12 cellular contexts compared by ENCODE assay signal in the genomic region with DNA sequence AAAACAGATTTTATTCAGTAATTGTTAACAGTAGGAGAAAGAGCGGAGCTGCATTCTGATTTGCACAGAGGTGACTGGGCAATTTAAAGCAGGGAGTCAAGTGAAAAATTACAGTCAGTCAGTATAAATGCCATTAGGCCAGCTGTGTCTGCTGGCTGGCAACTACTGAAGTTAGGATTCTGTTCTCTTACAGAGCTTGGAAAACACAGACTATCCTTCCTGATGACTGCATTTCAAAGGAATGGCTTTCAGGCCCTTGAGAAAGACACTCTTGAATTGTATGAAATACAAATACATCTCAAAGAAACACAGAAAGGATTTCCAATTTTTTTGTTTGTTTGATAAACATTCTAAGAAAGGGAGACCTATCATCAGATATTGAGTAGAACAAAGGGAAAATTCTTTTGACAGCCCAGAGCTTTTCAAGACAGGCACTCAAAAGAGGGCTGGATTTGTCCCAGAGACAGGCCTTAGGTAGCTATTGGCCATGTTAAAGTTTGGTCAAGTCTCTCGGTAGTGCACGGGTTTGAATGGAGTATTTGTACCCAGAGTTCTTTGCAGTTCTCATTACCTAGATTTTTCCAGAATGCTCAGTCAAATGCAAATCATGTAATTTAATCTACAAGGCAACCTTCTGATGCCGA.
A peak's percentile ranks its signal among the peaks of the same experiment; 100 is the strongest.
DNase-seq lines count a peak whose midpoint lies in the region; ATAC-seq, FAIRE-seq and TF ChIP-seq lines count a peak whose summit lies in the region.
"Had no signal": no experiment of that assay in that cellular context is flagged by ENCODE, and none has a peak within 500 bp of the region (broad histone marks: within the 10 kb centered on the region; RNA-seq: fewer than 3 reads in every experiment).

No MANE protein-coding gene starts in this region.

- no peak for TF ChIP-seq POLR2A in H54 (IDR thresholded peaks at IDR 0.05; ENCODE audit: low read depth, low read length)
- TF ChIP-seq POLR2A in gastrocnemius medialis (IDR thresholded peaks at IDR 0.05), result no peak

- H3K36me3 ChIP-seq in adipocyte (ENCODE audit: control insufficient read depth, insufficient read depth, low read length, severe bottlenecking) (no peaks in the 10 kb centered on the region), gastrocnemius medialis (no peaks in the 10 kb centered on the region)

- no peak for TF ChIP-seq CTCF in gastrocnemius medialis (IDR thresholded peaks at IDR 0.05 in 4 of 5, conservative IDR thresholded peaks at IDR 0.05 in 1 of 5)

- H3K9ac ChIP-seq in adipocyte (ENCODE audit: low read length), result no peak overlapping the region

- peak; percentile 86 for ATAC-seq in left ventricle myocardium superior
- ATAC-seq in gastrocnemius medialis, result peak; percentile 62 to 65
- no peak for ATAC-seq in HG03135 (IDR thresholded peaks at IDR 0.05; ENCODE audit: unreplicated experiment)
- no peak for ATAC-seq in GM21515 (IDR thresholded peaks at IDR 0.05; ENCODE audit: unreplicated experiment)
- ATAC-seq: Panc1 had no signal

- H3K27me3 ChIP-seq in adipocyte (replicated peaks; ENCODE audit: control insufficient read depth, insufficient read depth, low read length) (no peaks in the 10 kb centered on the region), gastrocnemius medialis (no peaks in the 10 kb centered on the region)

- H3K27ac ChIP-seq in gastrocnemius medialis, result peak overlapping the region in 1 of 4 donors; percentile 10

- in situ Hi-C loops in gastrocnemius medialis (cut with MboI; ENCODE audit: low sequenced_read_pairs in 4 of 4), result no loop called here

- DNase-seq in H54 (ENCODE audit: insufficient read length, low spot score), result no peak
- peak; percentile 79 for DNase-seq in adipocyte (ENCODE audit: low read depth)
- no peak for DNase-seq in left ventricle myocardium superior
- DNase-seq in gastrocnemius medialis, result no peak
- DNase-seq in posterior cingulate gyrus, result no peak
- no peak for DNase-seq in SKM-1 (lab: John Stamatoyannopoulos, UW; ENCODE audit: unreplicated experiment)
- DNase-seq: activated CD4-positive, alpha-beta T cell treated with anti-CD3 and anti-CD28 coated beads, Interleukin-2, amount 50 U/mL, for 1 hour; NCI-H1048; stimulated activated naive CD4-positive, alpha-beta T cell had no signal

- FAIRE-seq in H54 (lab: Jason Lieb, UNC), result peak; percentile 87

- intact Hi-C loops in left ventricle myocardium superior (cut with micrococcal nuclease) (loop anchor here (10.0 kb wide), 1 partner anchor 239 kb away; no protein-coding TSS in a partner anchor), gastrocnemius medialis (cut with DNase I; ENCODE audit: low total_unique reads) (loop anchor here (10.0 kb wide), 1 partner anchor 239 kb away; no protein-coding TSS in a partner anchor), posterior cingulate gyrus (cut with DNase I) (no loop called here)

- H3K4me3 ChIP-seq in adipocyte (ENCODE audit: low read length) (no peak overlapping the region), gastrocnemius medialis (no peak overlapping the region)

- no peaks in the 10 kb centered on the region for H3K9me3 ChIP-seq in adipocyte (ENCODE audit: control insufficient read depth, low read length)
- H3K9me3 ChIP-seq in gastrocnemius medialis, result no peaks in the 10 kb centered on the region

- H3K4me1 ChIP-seq in adipocyte (ENCODE audit: control insufficient read depth, insufficient read depth, low read length) (peaks cover 22% of the 10 kb centered on the region), gastrocnemius medialis (no peaks in the 10 kb centered on the region)

Comparison
In these comparisons a context has a peak if more than half of its experiments do, and no peak if none do; other contexts are left out.
1. ATAC-seq: peak in left ventricle myocardium superior (single experiment) and gastrocnemius medialis (2 of 2); none in HG03135 (single experiment) and GM21515 (single experiment).